In genomic region chr14:20682435-20683124, GRCh38 we compare ENCODE assay signal across 1 cellular context.
TF ChIP-seq lines count a peak whose summit lies in the region.

No MANE protein-coding gene starts in this region.

TF ChIP-seq in HepG2, 621 proteins besides CTCF, POLR2A, EP300 and RAD21 (continued from another document and continues in another):
- TF ChIP-seq ERF (CRISPR knock-in tag; IDR thresholded peaks at IDR 0.05) (peak; percentile 16; the same call in 1 of the 2 replicates), ZSCAN12 (CRISPR knock-in tag; IDR thresholded peaks at IDR 0.05) (0 out of 2 replicates have a peak, but pooled peaks have one; percentile 18), ZFP62 (CRISPR knock-in tag; IDR thresholded peaks at IDR 0.05) (no peak), ZNF800 (CRISPR knock-in tag; IDR thresholded peaks at IDR 0.05) (0 out of 2 replicates have a peak, but pooled peaks have one; percentile 54), SALL2 (CRISPR knock-in tag; IDR thresholded peaks at IDR 0.05) (peak; percentile 75), SRSF1 (optimal IDR thresholded peaks at IDR 0.05; ENCODE audit: low read depth, low read length) (no peak), TOE1 (CRISPR knock-in tag; IDR thresholded peaks at IDR 0.05) (no peak), MIER2 (CRISPR knock-in tag; IDR thresholded peaks at IDR 0.05) (0 out of 2 replicates have a peak, but pooled peaks have one; percentile 13), ZNF580 (CRISPR knock-in tag; IDR thresholded peaks at IDR 0.05; ENCODE audit: borderline replicate concordance, low read depth) (no peak), ZNF589 (CRISPR knock-in tag; conservative IDR thresholded peaks at IDR 0.05) (peak; percentile 51; the same call in 1 of the 2 replicates), E2F2 (CRISPR knock-in tag; IDR thresholded peaks at IDR 0.05; ENCODE audit: borderline replicate concordance) (peak; percentile 65; the same call in 1 of the 2 replicates), ZSCAN31 (CRISPR knock-in tag; IDR thresholded peaks at IDR 0.05; ENCODE audit: low read depth) (no peak; the same call in 1 of the 2 replicates), ZNF205 (CRISPR knock-in tag; IDR thresholded peaks at IDR 0.05) (no peak; the same call in 1 of the 2 replicates), AFF4 (CRISPR knock-in tag; IDR thresholded peaks at IDR 0.05) (no peak), RBAK (CRISPR knock-in tag; IDR thresholded peaks at IDR 0.05) (peak; percentile 14; the same call in 1 of the 2 replicates), NCOA1 (CRISPR knock-in tag; IDR thresholded peaks at IDR 0.05) (no peak), KDM1A (CRISPR knock-in tag; IDR thresholded peaks at IDR 0.05) (peak; percentile 10; the same call in 1 of the 2 replicates), HOMEZ (CRISPR knock-in tag; IDR thresholded peaks at IDR 0.05; ENCODE audit: low read depth) (no peak; the same call in 1 of the 2 replicates), ZNF776 (CRISPR knock-in tag; IDR thresholded peaks at IDR 0.05) (no peak; the same call in 1 of the 2 replicates), NCOA5 (CRISPR knock-in tag; IDR thresholded peaks at IDR 0.05) (0 out of 2 replicates have a peak, but pooled peaks have one; percentile 52), ZNF841 (CRISPR knock-in tag; IDR thresholded peaks at IDR 0.05; ENCODE audit: borderline replicate concordance) (peak; percentile 74; the same call in 1 of the 2 replicates), ZNF33B (CRISPR knock-in tag; IDR thresholded peaks at IDR 0.05) (no peak; the same call in 1 of the 2 replicates), ZUFSP (CRISPR knock-in tag; IDR thresholded peaks at IDR 0.05; ENCODE audit: borderline replicate concordance) (no peak), ZFP1 (CRISPR knock-in tag; IDR thresholded peaks at IDR 0.05) (no peak), ZSCAN30 (CRISPR knock-in tag; IDR thresholded peaks at IDR 0.05) (peak; percentile 91), KAT2B (IDR thresholded peaks at IDR 0.05; ENCODE audit: borderline replicate concordance, low read depth, low read length) (no peak), CEBPG (CRISPR knock-in tag; IDR thresholded peaks at IDR 0.05) (peak; percentile 62), ZNF510 (CRISPR knock-in tag; IDR thresholded peaks at IDR 0.05; ENCODE audit: low read depth) (peak; percentile 96; the same call in 1 of the 2 replicates), ZNF567 (CRISPR knock-in tag; IDR thresholded peaks at IDR 0.05; ENCODE audit: borderline replicate concordance) (no peak), ZNF780A (CRISPR knock-in tag; IDR thresholded peaks at IDR 0.05) (peak; percentile 88; the same call in 1 of the 2 replicates), CBX2 (IDR thresholded peaks at IDR 0.05; ENCODE audit: low read depth, low read length) (no peak), CBX2 (CRISPR knock-in tag; IDR thresholded peaks at IDR 0.05; ENCODE audit: low read depth) (no peak), MZF1 (CRISPR knock-in tag; IDR thresholded peaks at IDR 0.05; ENCODE audit: borderline replicate concordance) (peak; percentile 59; the same call in 1 of the 2 replicates), ZNF337 (CRISPR knock-in tag; IDR thresholded peaks at IDR 0.05; ENCODE audit: borderline replicate concordance, low read depth) (peak; percentile 24; the same call in 1 of the 2 replicates), FOSL1 (CRISPR knock-in tag; IDR thresholded peaks at IDR 0.05; ENCODE audit: borderline replicate concordance) (no peak)
- TF ChIP-seq, protein P1, sequence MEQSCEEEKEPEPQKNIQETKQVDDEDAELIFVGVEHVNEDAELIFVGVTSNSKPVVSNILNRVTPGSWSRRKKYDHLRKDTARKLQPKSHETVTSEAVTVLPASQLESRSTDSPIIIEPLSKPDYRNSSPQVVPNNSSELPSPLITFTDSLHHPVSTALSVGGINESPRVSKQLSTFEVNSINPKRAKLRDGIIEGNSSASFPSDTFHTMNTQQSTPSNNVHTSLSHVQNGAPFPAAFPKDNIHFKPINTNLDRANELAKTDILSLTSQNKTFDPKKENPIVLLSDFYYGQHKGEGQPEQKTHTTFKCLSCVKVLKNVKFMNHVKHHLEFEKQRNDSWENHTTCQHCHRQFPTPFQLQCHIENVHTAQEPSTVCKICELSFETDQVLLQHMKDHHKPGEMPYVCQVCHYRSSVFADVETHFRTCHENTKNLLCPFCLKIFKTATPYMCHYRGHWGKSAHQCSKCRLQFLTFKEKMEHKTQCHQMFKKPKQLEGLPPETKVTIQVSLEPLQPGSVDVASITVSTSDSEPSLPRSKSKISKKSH (CRISPR knock-in tag; IDR thresholded peaks at IDR 0.05; ENCODE audit: borderline replicate concordance): peak; percentile 52; the same call in 1 of the 2 replicates
- TF ChIP-seq, protein P2, sequence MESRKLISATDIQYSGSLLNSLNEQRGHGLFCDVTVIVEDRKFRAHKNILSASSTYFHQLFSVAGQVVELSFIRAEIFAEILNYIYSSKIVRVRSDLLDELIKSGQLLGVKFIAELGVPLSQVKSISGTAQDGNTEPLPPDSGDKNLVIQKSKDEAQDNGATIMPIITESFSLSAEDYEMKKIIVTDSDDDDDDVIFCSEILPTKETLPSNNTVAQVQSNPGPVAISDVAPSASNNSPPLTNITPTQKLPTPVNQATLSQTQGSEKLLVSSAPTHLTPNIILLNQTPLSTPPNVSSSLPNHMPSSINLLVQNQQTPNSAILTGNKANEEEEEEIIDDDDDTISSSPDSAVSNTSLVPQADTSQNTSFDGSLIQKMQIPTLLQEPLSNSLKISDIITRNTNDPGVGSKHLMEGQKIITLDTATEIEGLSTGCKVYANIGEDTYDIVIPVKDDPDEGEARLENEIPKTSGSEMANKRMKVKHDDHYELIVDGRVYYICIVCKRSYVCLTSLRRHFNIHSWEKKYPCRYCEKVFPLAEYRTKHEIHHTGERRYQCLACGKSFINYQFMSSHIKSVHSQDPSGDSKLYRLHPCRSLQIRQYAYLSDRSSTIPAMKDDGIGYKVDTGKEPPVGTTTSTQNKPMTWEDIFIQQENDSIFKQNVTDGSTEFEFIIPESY (CRISPR knock-in tag; IDR thresholded peaks at IDR 0.05): no peak
- TF ChIP-seq, protein P3, sequence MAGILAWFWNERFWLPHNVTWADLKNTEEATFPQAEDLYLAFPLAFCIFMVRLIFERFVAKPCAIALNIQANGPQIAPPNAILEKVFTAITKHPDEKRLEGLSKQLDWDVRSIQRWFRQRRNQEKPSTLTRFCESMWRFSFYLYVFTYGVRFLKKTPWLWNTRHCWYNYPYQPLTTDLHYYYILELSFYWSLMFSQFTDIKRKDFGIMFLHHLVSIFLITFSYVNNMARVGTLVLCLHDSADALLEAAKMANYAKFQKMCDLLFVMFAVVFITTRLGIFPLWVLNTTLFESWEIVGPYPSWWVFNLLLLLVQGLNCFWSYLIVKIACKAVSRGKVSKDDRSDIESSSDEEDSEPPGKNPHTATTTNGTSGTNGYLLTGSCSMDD (CRISPR knock-in tag; IDR thresholded peaks at IDR 0.05): no peak
- TF ChIP-seq, protein P4, sequence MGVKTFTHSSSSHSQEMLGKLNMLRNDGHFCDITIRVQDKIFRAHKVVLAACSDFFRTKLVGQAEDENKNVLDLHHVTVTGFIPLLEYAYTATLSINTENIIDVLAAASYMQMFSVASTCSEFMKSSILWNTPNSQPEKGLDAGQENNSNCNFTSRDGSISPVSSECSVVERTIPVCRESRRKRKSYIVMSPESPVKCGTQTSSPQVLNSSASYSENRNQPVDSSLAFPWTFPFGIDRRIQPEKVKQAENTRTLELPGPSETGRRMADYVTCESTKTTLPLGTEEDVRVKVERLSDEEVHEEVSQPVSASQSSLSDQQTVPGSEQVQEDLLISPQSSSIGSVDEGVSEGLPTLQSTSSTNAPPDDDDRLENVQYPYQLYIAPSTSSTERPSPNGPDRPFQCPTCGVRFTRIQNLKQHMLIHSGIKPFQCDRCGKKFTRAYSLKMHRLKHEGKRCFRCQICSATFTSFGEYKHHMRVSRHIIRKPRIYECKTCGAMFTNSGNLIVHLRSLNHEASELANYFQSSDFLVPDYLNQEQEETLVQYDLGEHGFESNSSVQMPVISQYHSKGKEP (CRISPR knock-in tag; IDR thresholded peaks at IDR 0.05): no peak
- TF ChIP-seq, protein P5, sequence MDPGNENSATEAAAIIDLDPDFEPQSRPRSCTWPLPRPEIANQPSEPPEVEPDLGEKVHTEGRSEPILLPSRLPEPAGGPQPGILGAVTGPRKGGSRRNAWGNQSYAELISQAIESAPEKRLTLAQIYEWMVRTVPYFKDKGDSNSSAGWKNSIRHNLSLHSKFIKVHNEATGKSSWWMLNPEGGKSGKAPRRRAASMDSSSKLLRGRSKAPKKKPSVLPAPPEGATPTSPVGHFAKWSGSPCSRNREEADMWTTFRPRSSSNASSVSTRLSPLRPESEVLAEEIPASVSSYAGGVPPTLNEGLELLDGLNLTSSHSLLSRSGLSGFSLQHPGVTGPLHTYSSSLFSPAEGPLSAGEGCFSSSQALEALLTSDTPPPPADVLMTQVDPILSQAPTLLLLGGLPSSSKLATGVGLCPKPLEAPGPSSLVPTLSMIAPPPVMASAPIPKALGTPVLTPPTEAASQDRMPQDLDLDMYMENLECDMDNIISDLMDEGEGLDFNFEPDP (CRISPR knock-in tag; conservative IDR thresholded peaks at IDR 0.05): no peak
- TF ChIP-seq, protein P6, sequence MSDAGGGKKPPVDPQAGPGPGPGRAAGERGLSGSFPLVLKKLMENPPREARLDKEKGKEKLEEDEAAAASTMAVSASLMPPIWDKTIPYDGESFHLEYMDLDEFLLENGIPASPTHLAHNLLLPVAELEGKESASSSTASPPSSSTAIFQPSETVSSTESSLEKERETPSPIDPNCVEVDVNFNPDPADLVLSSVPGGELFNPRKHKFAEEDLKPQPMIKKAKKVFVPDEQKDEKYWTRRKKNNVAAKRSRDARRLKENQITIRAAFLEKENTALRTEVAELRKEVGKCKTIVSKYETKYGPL (CRISPR knock-in tag; IDR thresholded peaks at IDR 0.05): no peak
